Comparison of ENCODE assay signal across 1 cellular context in genomic region chr1:23964790-23965740, GRCh38.
TF ChIP-seq lines count a peak whose summit lies in the region.

No MANE protein-coding gene starts in this region.

TF ChIP-seq in HEK293T, 16 proteins besides CTCF, POLR2A, EP300 and RAD21 (continued from another document):
- TF ChIP-seq HDGF (IDR thresholded peaks at IDR 0.05; ENCODE audit: borderline replicate concordance) (no peak), PKNOX1 (IDR thresholded peaks at IDR 0.05) (no peak), SP1 (IDR thresholded peaks at IDR 0.05) (no peak), FOXK2 (IDR thresholded peaks at IDR 0.05) (no peak), L3MBTL2 (conservative IDR thresholded peaks at IDR 0.05) (no peak)
